In the genomic region with DNA sequence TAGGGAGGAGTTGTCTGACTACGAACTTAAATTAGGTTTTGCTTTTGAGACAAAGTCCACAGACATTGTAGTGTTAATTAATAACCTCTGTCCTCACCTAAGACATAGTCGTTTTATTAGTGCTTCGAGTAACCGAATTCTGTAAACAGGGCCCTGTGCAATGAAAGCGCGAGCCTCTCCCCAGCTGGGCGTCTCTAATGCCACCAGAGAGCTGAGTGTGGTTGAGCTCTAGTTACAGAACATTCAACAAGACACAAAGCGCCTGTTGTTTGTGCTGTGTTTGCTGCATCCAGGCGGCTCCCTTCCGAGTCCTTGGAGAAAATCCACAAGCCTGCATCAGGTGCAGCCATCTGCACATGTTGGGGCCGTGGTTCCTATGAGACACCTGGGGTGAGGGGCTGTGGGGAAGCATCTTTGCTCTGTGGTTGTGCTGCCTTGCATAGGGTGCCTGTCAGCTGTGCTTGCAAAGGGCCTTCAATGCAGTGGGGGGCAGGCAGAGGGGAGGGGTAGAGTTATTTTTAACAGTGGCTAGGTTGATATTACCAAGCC, we compare ENCODE assay signal across 9 cellular contexts.
DNase-seq lines count a peak whose midpoint lies in the region; ATAC-seq and TF ChIP-seq lines count a peak whose summit lies in the region.
"Had no signal": no experiment of that assay in that cellular context is flagged by ENCODE, and none has a peak within 500 bp of the region (broad histone marks: within the 10 kb centered on the region; RNA-seq: fewer than 3 reads in every experiment).

No MANE protein-coding gene starts in this region.

- POLR2A ChIA-PET in Panc1 (lab: Charles Lee): no interaction called here

- H3K27ac Mint-ChIP-seq in mesothelial cell of epicardium: no peak overlapping the region

- no TSS peak for BruUV-seq in Panc1 (replicated peaks; lab: Mats Ljungman, UMichigan)

- ATAC-seq in Panc1 (peak; percentile 67; the same call in 1 of the 2 replicates), GM21723 (IDR thresholded peaks at IDR 0.05; ENCODE audit: unreplicated experiment) (no peak)

- peak; percentile 61 for DNase-seq in LoVo (ENCODE audit: low spot score)
- DNase-seq in Panc1 (ENCODE audit: low read depth, low spot score): no peak
- no peak for DNase-seq in DMS53 (lab: John Stamatoyannopoulos, UW)
- DNase-seq in mesothelial cell of epicardium (ENCODE audit: low spot score in 2 of 2, unreplicated experiment in 2 of 2): no peak
- DNase-seq in GM20000 (ENCODE audit: low spot score): no peak
- DNase-seq: effector CD8-positive, alpha-beta T cell had no signal

- H3K36me3 ChIP-seq in Panc1 (ENCODE audit: control insufficient read depth, insufficient read depth, low read length) (no peaks in the 10 kb centered on the region), stomach smooth muscle (ENCODE audit: control insufficient read depth in 2 of 2, insufficient read depth in 2 of 2, low read length in 2 of 2) (no peaks in the 10 kb centered on the region)

- no peaks in the 10 kb centered on the region for H3K36me3 Mint-ChIP-seq in mesothelial cell of epicardium

- H3K4me3 ChIP-seq in Panc1 (ENCODE audit: low read depth in 2 of 2, low read length in 2 of 2): no peak overlapping the region
- H3K4me3 ChIP-seq in stomach smooth muscle (ENCODE audit: low read length in 2 of 2): peak overlapping the region in 1 of 2 donors; percentile 15

- no peak overlapping the region for H3K9ac ChIP-seq in stomach smooth muscle (ENCODE audit: low read length in 2 of 2)

- peaks cover 9% of the 10 kb centered on the region for H3K4me1 Mint-ChIP-seq in mesothelial cell of epicardium

- CTCF ChIA-PET in Panc1 (lab: Charles Lee): no interaction called here

- no peak overlapping the region for H3K4me3 Mint-ChIP-seq in mesothelial cell of epicardium

- H3K4me1 ChIP-seq in Panc1 (ENCODE audit: control insufficient read depth, insufficient read depth, low read length): no peaks in the 10 kb centered on the region
- H3K4me1 ChIP-seq in stomach smooth muscle (ENCODE audit: control insufficient read depth, insufficient read depth, low read length): peaks cover 14% of the 10 kb centered on the region

- no peak overlapping the region for H3K27ac ChIP-seq in Panc1 (ENCODE audit: low read length)
- peak overlapping the region; percentile 95 for H3K27ac ChIP-seq in layer of hippocampus (ENCODE audit: low read depth, low read length)
- H3K27ac ChIP-seq in stomach smooth muscle (ENCODE audit: low read length): peak overlapping the region; percentile 46

- no peak for TF ChIP-seq CTCF in Panc1 (IDR thresholded peaks at IDR 0.05)
- no peak for TF ChIP-seq CTCF in mesothelial cell of epicardium (IDR thresholded peaks at IDR 0.05; ENCODE audit: unreplicated experiment)
- no peak for TF ChIP-seq CTCF in GM20000 (IDR thresholded peaks at IDR 0.05; ENCODE audit: extremely low read depth, missing control alignments)

- no peaks in the 10 kb centered on the region for H3K9me3 Mint-ChIP-seq in mesothelial cell of epicardium

- H3K27me3 ChIP-seq in Panc1 (ENCODE audit: control insufficient read depth, insufficient read depth, low read length) (0 out of 2 replicates have a peak, but pooled peaks cover 4% of the 10 kb centered on the region), layer of hippocampus (ENCODE audit: control insufficient read depth, insufficient read depth, low read length) (no peaks in the 10 kb centered on the region), stomach smooth muscle (ENCODE audit: control insufficient read depth in 1 of 2, insufficient read depth in 2 of 2, low read length in 2 of 2) (no peaks in the 10 kb centered on the region)

- no peaks in the 10 kb centered on the region for H3K9me3 ChIP-seq in Panc1 (ENCODE audit: control insufficient read depth, insufficient read depth, low read depth, low read length)
- H3K9me3 ChIP-seq in stomach smooth muscle (ENCODE audit: control insufficient read depth in 2 of 2, low read length in 2 of 2): no peaks in the 10 kb centered on the region

- no peaks in the 10 kb centered on the region for H3K27me3 Mint-ChIP-seq in mesothelial cell of epicardium (ENCODE audit: low read depth)

- in situ Hi-C loops in Panc1 (cut with HindIII; ENCODE audit: low pct_unique_long_range_greater_than_20kb, low sequenced_read_pairs): no loop called here

- intact Hi-C loops in Panc1 (cut with micrococcal nuclease; ENCODE audit: unreplicated experiment): no loop called here
